ENCODE assay signal across 25 cellular contexts in the genomic region with DNA sequence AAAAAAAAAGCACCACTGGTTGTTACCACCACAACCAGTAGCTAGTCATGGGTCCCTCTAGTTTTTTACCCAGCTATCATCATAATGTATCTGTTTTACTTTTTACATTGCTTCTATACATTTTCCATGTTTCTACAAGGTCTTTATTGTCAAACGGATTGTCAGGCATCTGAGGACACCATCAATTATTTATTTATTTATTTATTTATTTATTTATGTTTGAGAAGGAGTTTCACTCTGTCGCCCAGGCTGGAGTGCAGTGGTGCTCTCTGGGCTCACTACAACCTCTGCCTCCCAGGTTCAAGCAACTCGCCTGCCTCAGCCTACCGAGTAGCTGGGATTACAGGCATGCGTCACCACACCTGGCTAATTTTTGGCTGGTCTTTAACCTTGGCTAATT.
"Had no signal": no experiment of that assay in that cellular context is flagged by ENCODE, and none has a peak within 500 bp of the region (broad histone marks: within the 10 kb centered on the region; RNA-seq: fewer than 3 reads in every experiment).

No MANE protein-coding gene starts in this region.

- H3K36me3 ChIP-seq: neutrophil, pancreas, prostate gland, right atrium auricular region, spleen, stomach, thoracic aorta, thyroid gland, tibial nerve, upper lobe of left lung, vagina had no signal

- H3K4me3 Mint-ChIP-seq: naive thymus-derived CD8-positive, alpha-beta T cell; natural killer cell treated with Interleukin-12 subunit alpha and Interleukin-12 subunit beta and Interleukin-15 and Interleukin-18, amount 100 ng/mL, for 72 hours; nephron progenitor cell; neural crest cell; stimulated activated effector memory CD8-positive, alpha-beta T cell treated with anti-CD3 and anti-CD28 coated beads, Interleukin-12 subunit alpha, Interleukin-12 subunit beta, amount 100 ng/mL, for 72 hours; stimulated activated naive CD8-positive, alpha-beta T cell treated with anti-CD3 and anti-CD28 coated beads, Interleukin-15, Interleukin-2, amounts not matched to agents 100 ng/mL and 50 ng/mL, for 24 hours had no signal

- H3K27me3 ChIP-seq: neutrophil, pancreas, right atrium auricular region, spleen, stomach, thyroid gland, tibial nerve, upper lobe of left lung, vagina had no signal

- H3K36me3 Mint-ChIP-seq: naive thymus-derived CD8-positive, alpha-beta T cell; natural killer cell treated with Interleukin-12 subunit alpha and Interleukin-12 subunit beta and Interleukin-15 and Interleukin-18, amount 100 ng/mL, for 72 hours; stimulated activated effector memory CD8-positive, alpha-beta T cell treated with anti-CD3 and anti-CD28 coated beads, Interleukin-12 subunit alpha, Interleukin-12 subunit beta, amount 100 ng/mL, for 72 hours; stimulated activated naive B cell treated with anti-CD40 and anti-IgM and Interleukin-4, amounts not matched to agents 10 μg/mL and 1 μg/mL and 100 μg/mL, for 72 hours had no signal

- H3K4me1 Mint-ChIP-seq: stimulated activated effector memory CD8-positive, alpha-beta T cell treated with anti-CD3 and anti-CD28 coated beads, Interleukin-12 subunit alpha, Interleukin-12 subunit beta, amount 100 ng/mL, for 72 hours had no signal

- H3K4me3 ChIP-seq: pancreas, prostate gland, right atrium auricular region, skin epidermis, smooth muscle cell, spleen, stomach, thoracic aorta, thyroid gland, tibial nerve, upper lobe of left lung, vagina had no signal

- DNase-seq: nephron progenitor cell; occipital lobe; pancreas; spleen; stimulated activated CD4-positive, alpha-beta T cell treated with anti-CD3 and anti-CD28 coated beads, Interleukin-12 subunit alpha, Interleukin-12 subunit beta, amount 100 ng/mL, for 4 hours; stimulated activated CD4-positive, alpha-beta T cell treated with anti-CD3 and anti-CD28 coated beads, Interleukin-1b, Interleukin-23, amount 100 ng/mL, for 48 hours; stimulated activated CD4-positive, alpha-beta T cell treated with anti-CD3 and anti-CD28 coated beads, Interleukin-4, amount 100 ng/mL, for 1 hour; stimulated activated naive B cell treated with anti-CD40 and anti-IgM and Interleukin-4, amounts not matched to agents 10 μg/mL and 1 μg/mL and 100 μg/mL, for 72 hours; stimulated activated naive CD4-positive, alpha-beta T cell treated with Interleukin-2 at 50 U/mL for 16 hours; stomach; thyroid gland; upper lobe of left lung had no signal

- H3K9me3 Mint-ChIP-seq: naive thymus-derived CD8-positive, alpha-beta T cell; natural killer cell treated with Interleukin-12 subunit alpha and Interleukin-12 subunit beta and Interleukin-15 and Interleukin-18, amount 100 ng/mL, for 72 hours; nephron progenitor cell; neural crest cell; stimulated activated effector memory CD8-positive, alpha-beta T cell treated with anti-CD3 and anti-CD28 coated beads, Interleukin-12 subunit alpha, Interleukin-12 subunit beta, amount 100 ng/mL, for 72 hours; stimulated activated naive B cell treated with anti-CD40 and anti-IgM and Interleukin-4, amounts not matched to agents 10 μg/mL and 1 μg/mL and 100 μg/mL, for 72 hours; stimulated activated naive CD8-positive, alpha-beta T cell treated with anti-CD3 and anti-CD28 coated beads, Interleukin-15, Interleukin-2, amounts not matched to agents 100 ng/mL and 50 ng/mL, for 24 hours had no signal

- H3K4me1 ChIP-seq: prostate gland, right atrium auricular region, thyroid gland, vagina had no signal

- H3K27ac ChIP-seq: prostate gland, right atrium auricular region, skin epidermis, spleen, thoracic aorta, thyroid gland, tibial nerve, upper lobe of left lung, vagina had no signal

- H3K9me3 ChIP-seq: neutrophil, pancreas, prostate gland, right atrium auricular region, spleen, stomach, thoracic aorta, thyroid gland, tibial nerve, upper lobe of left lung, vagina had no signal

- H3K4me2 ChIP-seq: smooth muscle cell had no signal

- H3K27me3 Mint-ChIP-seq: naive thymus-derived CD8-positive, alpha-beta T cell; natural killer cell treated with Interleukin-12 subunit alpha and Interleukin-12 subunit beta and Interleukin-15 and Interleukin-18, amount 100 ng/mL, for 72 hours; stimulated activated naive B cell treated with anti-CD40 and anti-IgM and Interleukin-4, amounts not matched to agents 10 μg/mL and 1 μg/mL and 100 μg/mL, for 72 hours; stimulated activated naive CD8-positive, alpha-beta T cell treated with anti-CD3 and anti-CD28 coated beads, Interleukin-15, Interleukin-2, amounts not matched to agents 100 ng/mL and 50 ng/mL, for 24 hours had no signal

- H3K27ac Mint-ChIP-seq: naive thymus-derived CD8-positive, alpha-beta T cell; natural killer cell treated with Interleukin-12 subunit alpha and Interleukin-12 subunit beta and Interleukin-15 and Interleukin-18, amount 100 ng/mL, for 72 hours; nephron progenitor cell; stimulated activated effector memory CD8-positive, alpha-beta T cell treated with anti-CD3 and anti-CD28 coated beads, Interleukin-12 subunit alpha, Interleukin-12 subunit beta, amount 100 ng/mL, for 72 hours; stimulated activated naive B cell treated with anti-CD40 and anti-IgM and Interleukin-4, amounts not matched to agents 10 μg/mL and 1 μg/mL and 100 μg/mL, for 72 hours; stimulated activated naive CD8-positive, alpha-beta T cell treated with anti-CD3 and anti-CD28 coated beads, Interleukin-15, Interleukin-2, amounts not matched to agents 100 ng/mL and 50 ng/mL, for 24 hours had no signal
